Comparison of ENCODE assay signal across 11 cellular contexts in the genomic region with DNA sequence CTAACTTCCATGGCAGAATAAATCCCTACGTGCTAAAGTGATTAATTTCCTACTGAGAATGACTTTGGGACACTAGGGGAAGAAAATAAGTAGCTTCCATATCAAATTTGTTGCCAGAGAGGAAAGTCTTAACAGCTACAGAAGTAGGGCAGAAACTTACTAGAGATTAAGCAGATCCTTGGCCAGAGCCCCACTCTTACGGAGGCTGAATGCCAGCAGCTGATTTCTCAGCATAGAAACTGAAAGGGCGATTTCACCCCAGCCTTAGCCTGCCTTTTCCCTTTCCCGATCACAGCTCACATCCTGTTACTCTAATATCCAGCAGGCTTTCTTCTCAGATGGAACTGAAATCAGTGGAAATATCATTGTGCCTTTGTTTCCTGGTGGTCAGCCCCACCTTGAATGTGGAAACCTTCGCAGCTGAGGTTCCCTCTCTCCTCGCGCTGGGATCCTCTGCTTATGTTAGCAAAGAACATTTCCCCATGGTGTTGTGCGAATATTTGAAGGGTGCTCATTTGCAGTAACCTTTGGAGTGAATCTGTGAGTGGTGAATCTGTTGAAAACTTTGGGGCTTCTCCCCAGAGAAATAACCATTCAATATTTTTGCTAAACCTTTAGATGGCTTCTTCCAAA. TPM values are rescaled to one million over a fixed set of nuclear protein-coding genes. Genes with fewer than 3 reads are reported as not detected.
A peak's percentile ranks its signal among the peaks of the same experiment; 100 is the strongest.
DNase-seq lines count a peak whose midpoint lies in the region; ATAC-seq and TF ChIP-seq lines count a peak whose summit lies in the region.
"Had no signal": no experiment of that assay in that cellular context is flagged by ENCODE, and none has a peak within 500 bp of the region (broad histone marks: within the 10 kb centered on the region; RNA-seq: fewer than 3 reads in every experiment).

No MANE protein-coding gene starts in this region.

- H3K4me3 ChIP-seq in PC-9 = no peak overlapping the region
- H3K4me3 ChIP-seq in epithelial cell of proximal tubule (ENCODE audit: low read depth, low read length) = peak overlapping the region; percentile 0
- H3K4me3 ChIP-seq in thyroid gland (replicated peaks in 1 of 3) = peak overlapping the region in 1 of 3 donors; percentile 15
- H3K4me3 ChIP-seq: GM12878 had no signal

- DNase-seq in PC-9 = no peak
- DNase-seq in epithelial cell of proximal tubule (ENCODE audit: low read depth) = no peak
- peak; percentile 74 for DNase-seq in midbrain (lab: John Stamatoyannopoulos, UW)
- DNase-seq in thyroid gland = peak; percentile 73 to 80
- no peak for DNase-seq in NCI-H69 (lab: John Stamatoyannopoulos, UW)
- DNase-seq in NCI-H2171 treated with DMSO at 0.1 percent for 48 hours (lab: John Stamatoyannopoulos, UW) = no peak
- DNase-seq: NCI-H1417 treated with DMSO at 0.1 percent for 48 hours had no signal

- intact Hi-C loops in PC-9 (cut with micrococcal nuclease; ENCODE audit: unreplicated experiment) (no loop called here), thyroid gland (cut with DNase I) (no loop called here)

- no peaks in the 10 kb centered on the region for H3K79me2 ChIP-seq in PC-9 (ENCODE audit: low read depth)

- POLR2A ChIA-PET in PC-9 (lab: Charles Lee; ENCODE audit: unreplicated experiment) = no interaction called here

- no peaks in the 10 kb centered on the region for H3K9me2 ChIP-seq in PC-9 (ENCODE audit: insufficient read depth)

- H3K27ac ChIP-seq in PC-9 (no peak overlapping the region), thyroid gland (peak overlapping the region; percentile 53 to 70 (median 55))
- H3K27ac ChIP-seq: neutrophil had no signal

- CTCF ChIA-PET in PC-9 (lab: Charles Lee) = no interaction called here

- H3K36me3 ChIP-seq in PC-9 (ENCODE audit: low read depth) = no peaks in the 10 kb centered on the region
- no peaks in the 10 kb centered on the region for H3K36me3 ChIP-seq in thyroid gland
- H3K36me3 ChIP-seq: neutrophil had no signal

- no peak for TF ChIP-seq POLR2A in thyroid gland (IDR thresholded peaks at IDR 0.05)

- WGBS in thyroid gland, 2 donors = 27 to 39% methylated on average over 8 of the region's 8 CpGs

- peak overlapping the region; percentile 23; the same call in 1 of the 2 replicates for H3K4me2 ChIP-seq in PC-9

- H4K20me1 ChIP-seq in PC-9 (ENCODE audit: insufficient read depth) = no peaks in the 10 kb centered on the region

- H2AFZ ChIP-seq in PC-9 = no peak overlapping the region

- no TSS peak for BruUV-seq in PC-9 (replicated peaks; lab: Mats Ljungman, UMichigan)

- no peaks in the 10 kb centered on the region for H3K9me3 ChIP-seq in PC-9 (ENCODE audit: insufficient read depth, low read depth)
- no peaks in the 10 kb centered on the region for H3K9me3 ChIP-seq in thyroid gland
- H3K9me3 ChIP-seq: neutrophil had no signal

- no peaks in the 10 kb centered on the region for H3F3A ChIP-seq in PC-9 (ENCODE audit: insufficient read depth, low read depth)

- peaks cover 91% of the 10 kb centered on the region for H3K27me3 ChIP-seq in PC-9 (ENCODE audit: insufficient read depth, low read depth)
- no peaks in the 10 kb centered on the region for H3K27me3 ChIP-seq in thyroid gland

- H3K4me1 ChIP-seq in PC-9 (replicated peaks; ENCODE audit: insufficient read depth) (no peaks in the 10 kb centered on the region), thyroid gland (peaks cover 33 to 39% of the 10 kb centered on the region in 2 donors)

- no peak for ATAC-seq in GM18517 (IDR thresholded peaks at IDR 0.05; ENCODE audit: unreplicated experiment)
- ATAC-seq: GM12878 had no signal

- no peak for TF ChIP-seq CTCF in PC-9 (conservative IDR thresholded peaks at IDR 0.05)
- TF ChIP-seq CTCF in epithelial cell of proximal tubule (conservative IDR thresholded peaks at IDR 0.05; ENCODE audit: low read depth, low read length) = no peak
- TF ChIP-seq CTCF in thyroid gland (IDR thresholded peaks at IDR 0.05) = no peak

RNA-seq across cellular contexts. Expression of a gene that starts 8.4 kb away (rescaled TPM):
- total RNA-seq in PC-9 (2021) (not detected in 2 replicates), epithelial cell of proximal tubule (0.63 and 1.2 TPM in 2 replicates), thyroid gland (10 to 100 TPM in 1 of 4 donors, 1 to 10 TPM in 3; 9.1 to 11.4 (median 9.4) TPM)
- total RNA-seq: bronchial epithelial cell, GM12878 had no signal

Comparison
In these comparisons a context has a peak if more than half of its experiments do, and no peak if none do; other contexts are left out.
1. DNase-seq: peak in midbrain (single experiment) and thyroid gland (2 of 2); none in PC-9 (0 of 2), epithelial cell of proximal tubule (single experiment), NCI-H69 (single experiment) and NCI-H2171 treated with DMSO at 0.1 percent for 48 hours (single experiment).